31 cellular contexts compared by ENCODE assay signal in genomic region chr20:41887500-41887899, GRCh38.
"Had no signal": no experiment of that assay in that cellular context is flagged by ENCODE, and none has a peak within 500 bp of the region (broad histone marks: within the 10 kb centered on the region; RNA-seq: fewer than 3 reads in every experiment).

No MANE protein-coding gene starts in this region.

- H3K36me3 Mint-ChIP-seq: naive B cell; naive thymus-derived CD8-positive, alpha-beta T cell; natural killer cell treated with Interleukin-12 subunit alpha and Interleukin-12 subunit beta and Interleukin-15 and Interleukin-18, amount 100 ng/mL, for 72 hours; neural progenitor cell; stimulated activated memory B cell treated with anti-CD40 and anti-IgM and Interleukin-4, amounts not matched to agents 10 μg/mL and 1 μg/mL and 100 μg/mL, for 72 hours; type B pancreatic cell had no signal

- H3K4me1 ChIP-seq: psoas muscle, right lobe of liver, sigmoid colon, spleen, testis, tibial artery, transverse colon, upper lobe of right lung, uterus had no signal

- H3K4me1 Mint-ChIP-seq: naive B cell; naive thymus-derived CD8-positive, alpha-beta T cell; stimulated activated memory B cell treated with anti-CD40 and anti-IgM and Interleukin-4, amounts not matched to agents 10 μg/mL and 1 μg/mL and 100 μg/mL, for 72 hours; stimulated activated naive CD8-positive, alpha-beta T cell treated with anti-CD3 and anti-CD28 coated beads, Interleukin-15, amount 100 ng/mL, for 72 hours had no signal

- DNase-seq: naive B cell; naive thymus-derived CD8-positive, alpha-beta T cell; occipital lobe; posterior cingulate gyrus; psoas muscle; right cardiac atrium; right lobe of liver; sigmoid colon; spleen; stimulated activated CD4-positive, alpha-beta T cell treated with anti-CD3 and anti-CD28 coated beads, Interleukin-12 subunit alpha, Interleukin-12 subunit beta, amount 100 ng/mL, for 4 hours; stimulated activated CD4-positive, alpha-beta T cell treated with anti-CD3 and anti-CD28 coated beads, Interleukin-1b, Interleukin-23, amount 100 ng/mL, for 48 hours; stimulated activated CD4-positive, alpha-beta T cell treated with anti-CD3 and anti-CD28 coated beads, Interleukin-4, amount 100 ng/mL, for 1 hour; stimulated activated CD4-positive, alpha-beta T cell treated with anti-CD3 and anti-CD28 coated beads, Interleukin-4, amount 100 ng/mL, for 4 hours; stimulated activated CD8-positive, alpha-beta memory T cell treated with anti-CD3 and anti-CD28 coated beads, Interleukin-4, amount 100 ng/mL, for 48 hours; stimulated activated naive CD4-positive, alpha-beta T cell; stimulated activated naive CD8-positive, alpha-beta T cell treated with anti-CD3 and anti-CD28 coated beads, Interleukin-15, amount 100 ng/mL, for 72 hours; stimulated activated naive CD8-positive, alpha-beta T cell treated with anti-CD3 and anti-CD28 coated beads, Interleukin-15, Interleukin-2, amounts not matched to agents 100 U/mL and 50 U/mL, for 24 hours; substantia nigra; testis; tibial artery; transverse colon; upper lobe of right lung; uterus had no signal

- H3K4me3 ChIP-seq: neural progenitor cell, psoas muscle, right lobe of liver, sigmoid colon, smooth muscle cell, spleen, suprapubic skin, testis, tibial artery, transverse colon, upper lobe of right lung, uterus had no signal

- H3K27ac Mint-ChIP-seq: naive B cell; naive thymus-derived CD8-positive, alpha-beta T cell; natural killer cell treated with Interleukin-12 subunit alpha and Interleukin-12 subunit beta and Interleukin-15 and Interleukin-18, amount 100 ng/mL, for 72 hours; neural progenitor cell; progenitor cell of endocrine pancreas; stimulated activated memory B cell treated with anti-CD40 and anti-IgM and Interleukin-4, amounts not matched to agents 10 μg/mL and 1 μg/mL and 100 μg/mL, for 72 hours; stimulated activated naive CD8-positive, alpha-beta T cell treated with anti-CD3 and anti-CD28 coated beads, Interleukin-15, amount 100 ng/mL, for 72 hours; type B pancreatic cell had no signal

- H3K9me3 Mint-ChIP-seq: natural killer cell treated with Interleukin-12 subunit alpha and Interleukin-12 subunit beta and Interleukin-15 and Interleukin-18, amount 100 ng/mL, for 72 hours; type B pancreatic cell had no signal

- H3K36me3 ChIP-seq: neural progenitor cell, right lobe of liver, sigmoid colon, spleen, suprapubic skin, tibial artery, transverse colon, upper lobe of right lung, uterus had no signal

- H3K27me3 ChIP-seq: neural progenitor cell, right lobe of liver, suprapubic skin, testis, tibial artery, transverse colon, upper lobe of right lung, uterus had no signal

- H3K27me3 Mint-ChIP-seq: stimulated activated memory B cell treated with anti-CD40 and anti-IgM and Interleukin-4, amounts not matched to agents 10 μg/mL and 1 μg/mL and 100 μg/mL, for 72 hours had no signal

- H3K4me3 Mint-ChIP-seq: naive B cell; naive thymus-derived CD8-positive, alpha-beta T cell; natural killer cell treated with Interleukin-12 subunit alpha and Interleukin-12 subunit beta and Interleukin-15 and Interleukin-18, amount 100 ng/mL, for 72 hours; neural progenitor cell; stimulated activated memory B cell treated with anti-CD40 and anti-IgM and Interleukin-4, amounts not matched to agents 10 μg/mL and 1 μg/mL and 100 μg/mL, for 72 hours; stimulated activated naive CD8-positive, alpha-beta T cell treated with anti-CD3 and anti-CD28 coated beads, Interleukin-15, amount 100 ng/mL, for 72 hours; type B pancreatic cell had no signal

- H3K27ac ChIP-seq: neural progenitor cell, parathyroid adenoma, psoas muscle, right lobe of liver, sigmoid colon, spleen, suprapubic skin, testis, tibial artery, transverse colon, upper lobe of right lung, uterus had no signal

- H3K9me3 ChIP-seq: psoas muscle, right lobe of liver, sigmoid colon, spleen, suprapubic skin, testis, tibial artery, transverse colon, upper lobe of right lung, uterus had no signal
